ENCODE assay signal across 1 cellular context in genomic region chr22:44827666-44828065, GRCh38.
TF ChIP-seq lines count a peak whose summit lies in the region.

No MANE protein-coding gene starts in this region.

TF ChIP-seq in SK-N-SH treated with all-trans-retinoic acid at 6 μM for 48 hours, 23 proteins besides CTCF, POLR2A, EP300 and RAD21 (continued from another document):
- TF ChIP-seq, protein P1, sequence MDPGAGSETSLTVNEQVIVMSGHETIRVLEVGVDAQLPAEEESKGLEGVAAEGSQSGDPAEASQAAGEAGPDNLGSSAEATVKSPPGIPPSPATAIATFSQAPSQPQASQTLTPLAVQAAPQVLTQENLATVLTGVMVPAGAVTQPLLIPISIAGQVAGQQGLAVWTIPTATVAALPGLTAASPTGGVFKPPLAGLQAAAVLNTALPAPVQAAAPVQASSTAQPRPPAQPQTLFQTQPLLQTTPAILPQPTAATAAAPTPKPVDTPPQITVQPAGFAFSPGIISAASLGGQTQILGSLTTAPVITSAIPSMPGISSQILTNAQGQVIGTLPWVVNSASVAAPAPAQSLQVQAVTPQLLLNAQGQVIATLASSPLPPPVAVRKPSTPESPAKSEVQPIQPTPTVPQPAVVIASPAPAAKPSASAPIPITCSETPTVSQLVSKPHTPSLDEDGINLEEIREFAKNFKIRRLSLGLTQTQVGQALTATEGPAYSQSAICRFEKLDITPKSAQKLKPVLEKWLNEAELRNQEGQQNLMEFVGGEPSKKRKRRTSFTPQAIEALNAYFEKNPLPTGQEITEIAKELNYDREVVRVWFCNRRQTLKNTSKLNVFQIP (CRISPR knock-in tag; IDR thresholded peaks at IDR 0.05; ENCODE audit: borderline replicate concordance, low read depth) = no peak
- TF ChIP-seq TOX (CRISPR knock-in tag; IDR thresholded peaks at IDR 0.05; ENCODE audit: borderline replicate concordance) (no peak), ZC3H10 (CRISPR knock-in tag; IDR thresholded peaks at IDR 0.05) (no peak), ESRRG (CRISPR knock-in tag; IDR thresholded peaks at IDR 0.05) (no peak), GLIS3 (CRISPR knock-in tag; IDR thresholded peaks at IDR 0.05) (no peak), ISL1 (CRISPR knock-in tag; IDR thresholded peaks at IDR 0.05) (no peak), PPARA (CRISPR knock-in tag; IDR thresholded peaks at IDR 0.05; ENCODE audit: borderline replicate concordance) (no peak), TCF4 (CRISPR knock-in tag; IDR thresholded peaks at IDR 0.05; ENCODE audit: borderline replicate concordance) (no peak), CSDC2 (CRISPR knock-in tag; IDR thresholded peaks at IDR 0.05) (no peak)
